In genomic region chr3:134622803-134623365, GRCh38 we compare ENCODE assay signal across 15 cellular contexts. TPM values are rescaled to one million over a fixed set of nuclear protein-coding genes. Genes with fewer than 3 reads are reported as not detected.
"Had no signal": no experiment of that assay in that cellular context is flagged by ENCODE, and none has a peak within 500 bp of the region (broad histone marks: within the 10 kb centered on the region; RNA-seq: fewer than 3 reads in every experiment).

No MANE protein-coding gene starts in this region.

- H3K36me3 ChIP-seq: esophagus squamous epithelium, lower lobe of right lung had no signal

- DNase-seq: activated CD4-positive, alpha-beta T cell treated with anti-CD3 and anti-CD28 coated beads, Interleukin-2, amount 50 U/mL, for 1 hour; activated CD4-positive, CD25-positive, alpha-beta regulatory T cell treated with anti-CD3 and anti-CD28 coated beads, Interleukin-2, amount 50 U/mL, for 72 hours; activated CD8-positive, alpha-beta memory T cell treated with anti-CD3 and anti-CD28 coated beads, Interleukin-2, amount 50 U/mL, for 4 hours; activated naive CD4-positive, alpha-beta T cell treated with anti-CD3 and anti-CD28 coated beads, Interleukin-2, amount 10 ng/mL, durations not matched to agents 7 days and 5 days; activated naive CD8-positive, alpha-beta T cell treated with anti-CD3 and anti-CD28 coated beads, Interleukin-2, amount 50 U/mL, for 24 hours; activated T-cell treated with anti-CD3 and anti-CD28 coated beads, Interleukin-2, amount 50 U/mL, for 4 hours; effector CD8-positive, alpha-beta T cell; esophagus squamous epithelium; lower lobe of right lung; nucleus accumbens; stimulated activated CD4-positive, alpha-beta T cell treated with anti-CD3 and anti-CD28 coated beads, Interleukin-4, amount 100 ng/mL, for 1 hour; testis had no signal

- H3K4me3 ChIP-seq: esophagus squamous epithelium, lower lobe of right lung, testis had no signal

- H3K27me3 ChIP-seq: esophagus squamous epithelium, testis had no signal

- H3K27ac Mint-ChIP-seq: activated naive CD4-positive, alpha-beta T cell treated with anti-CD3 and anti-CD28 coated beads, Interleukin-2, amount 10 ng/mL, durations not matched to agents 7 days and 5 days; activated naive CD8-positive, alpha-beta T cell treated with anti-CD3 and anti-CD28 coated beads, Interleukin-2, amount 50 U/mL, for 24 hours; natural killer cell treated with Interleukin-12 subunit alpha and Interleukin-12 subunit beta and Interleukin-15 and Interleukin-18, amount 100 ng/mL, for 72 hours; T-helper 1 cell treated with Interleukin-12 subunit alpha and Interleukin-12 subunit beta and Interleukin-4 antibody, amounts not matched to agents 30 μg/mL and 1 μg/mL, for 36 hours; type B pancreatic cell had no signal

- ATAC-seq: activated naive CD8-positive, alpha-beta T cell treated with anti-CD3 and anti-CD28 coated beads, Interleukin-2, amount 50 U/mL, for 24 hours; lower lobe of right lung had no signal

- H3K4me1 Mint-ChIP-seq: activated naive CD4-positive, alpha-beta T cell treated with anti-CD3 and anti-CD28 coated beads, Interleukin-2, amount 10 ng/mL, durations not matched to agents 7 days and 5 days; activated naive CD8-positive, alpha-beta T cell treated with anti-CD3 and anti-CD28 coated beads, Interleukin-2, amount 50 U/mL, for 24 hours had no signal

- H3K9me3 Mint-ChIP-seq: activated naive CD4-positive, alpha-beta T cell treated with anti-CD3 and anti-CD28 coated beads, Interleukin-2, amount 10 ng/mL, durations not matched to agents 7 days and 5 days; activated naive CD8-positive, alpha-beta T cell treated with anti-CD3 and anti-CD28 coated beads, Interleukin-2, amount 50 U/mL, for 24 hours; activated T-cell treated with anti-CD3 and anti-CD28 coated beads, Interleukin-2, amount 50 U/mL, for 4 hours; natural killer cell treated with Interleukin-12 subunit alpha and Interleukin-12 subunit beta and Interleukin-15 and Interleukin-18, amount 100 ng/mL, for 72 hours; T-helper 1 cell treated with Interleukin-12 subunit alpha and Interleukin-12 subunit beta and Interleukin-4 antibody, amounts not matched to agents 30 μg/mL and 1 μg/mL, for 36 hours; type B pancreatic cell had no signal

- H3K27me3 Mint-ChIP-seq: activated naive CD8-positive, alpha-beta T cell treated with anti-CD3 and anti-CD28 coated beads, Interleukin-2, amount 50 U/mL, for 24 hours; natural killer cell treated with Interleukin-12 subunit alpha and Interleukin-12 subunit beta and Interleukin-15 and Interleukin-18, amount 100 ng/mL, for 72 hours; type B pancreatic cell had no signal

- H3K4me1 ChIP-seq: esophagus squamous epithelium, lower lobe of right lung, testis had no signal

- H3K27ac ChIP-seq: esophagus squamous epithelium, lower lobe of right lung, testis had no signal

- H3K4me3 Mint-ChIP-seq: activated naive CD4-positive, alpha-beta T cell treated with anti-CD3 and anti-CD28 coated beads, Interleukin-2, amount 10 ng/mL, durations not matched to agents 7 days and 5 days; activated naive CD8-positive, alpha-beta T cell treated with anti-CD3 and anti-CD28 coated beads, Interleukin-2, amount 50 U/mL, for 24 hours; activated T-cell treated with anti-CD3 and anti-CD28 coated beads, Interleukin-2, amount 50 U/mL, for 4 hours; natural killer cell treated with Interleukin-12 subunit alpha and Interleukin-12 subunit beta and Interleukin-15 and Interleukin-18, amount 100 ng/mL, for 72 hours; T-helper 1 cell treated with Interleukin-12 subunit alpha and Interleukin-12 subunit beta and Interleukin-4 antibody, amounts not matched to agents 30 μg/mL and 1 μg/mL, for 36 hours; type B pancreatic cell had no signal

- H3K9me3 ChIP-seq: esophagus squamous epithelium, lower lobe of right lung, testis had no signal

- H3K36me3 Mint-ChIP-seq: activated naive CD4-positive, alpha-beta T cell treated with anti-CD3 and anti-CD28 coated beads, Interleukin-2, amount 10 ng/mL, durations not matched to agents 7 days and 5 days; natural killer cell treated with Interleukin-12 subunit alpha and Interleukin-12 subunit beta and Interleukin-15 and Interleukin-18, amount 100 ng/mL, for 72 hours; type B pancreatic cell had no signal

RNA-seq across cellular contexts. Expression of gene KY, which starts 27.9 kb away (rescaled TPM):
- total RNA-seq: activated T-cell treated with anti-CD3 and anti-CD28 coated beads, Interleukin-2, amount 50 U/mL, for 4 hours; natural killer cell treated with Interleukin-12 subunit alpha and Interleukin-12 subunit beta and Interleukin-15 and Interleukin-18, amount 100 ng/mL, for 72 hours had no signal
